ENCODE assay signal across 8 cellular contexts in the genomic region with DNA sequence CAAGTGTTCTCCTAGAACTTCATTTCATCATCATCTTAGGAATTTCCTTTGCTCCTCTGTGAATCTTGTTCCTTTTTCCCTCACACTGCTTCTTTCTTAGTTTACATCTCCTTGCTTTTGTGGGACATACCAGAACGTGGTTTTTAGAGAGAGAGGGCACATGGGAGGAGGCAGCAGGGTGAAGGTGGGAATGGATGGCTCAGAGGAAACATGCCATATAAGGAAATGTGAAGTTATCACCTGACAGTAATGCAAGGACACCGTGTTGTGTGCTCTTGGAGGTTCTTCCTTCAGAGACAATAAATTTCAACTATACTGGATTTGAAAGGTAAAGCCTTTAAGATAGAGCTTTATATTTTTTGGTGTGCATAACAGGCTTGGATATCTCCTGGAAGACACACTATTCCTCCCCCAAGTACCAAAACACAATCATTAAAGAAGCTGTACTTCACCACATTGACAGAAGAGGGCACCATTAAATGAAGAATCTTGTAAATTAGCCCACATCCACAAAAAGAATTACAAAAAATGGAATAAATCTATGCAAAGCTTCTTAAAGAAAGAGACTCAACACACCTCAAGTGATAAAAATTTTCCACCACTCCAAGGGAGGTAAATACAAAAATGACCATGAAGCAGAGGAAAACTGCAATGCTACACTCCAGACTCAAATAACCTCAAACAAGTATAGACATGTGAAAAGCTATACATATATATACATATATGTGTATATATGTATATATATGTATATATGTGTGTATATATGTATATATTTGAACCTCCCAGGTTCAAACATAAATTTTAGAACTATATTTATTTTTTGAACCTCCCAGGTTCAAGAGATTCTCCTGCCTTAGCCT. TPM values are rescaled to one million over a fixed set of nuclear protein-coding genes. Genes with fewer than 3 reads are reported as not detected.
DNase-seq lines count a peak whose midpoint lies in the region; ATAC-seq and TF ChIP-seq lines count a peak whose summit lies in the region.

No MANE protein-coding gene starts in this region.

- TF ChIP-seq RAD21 in liver (IDR thresholded peaks at IDR 0.05), result peak; percentile 78 to 82

- WGBS in liver, result 27% methylated on average over 2 of the region's 2 CpGs

- H3K4me3 ChIP-seq in KMS-11 (IDR thresholded peaks at IDR 0.05; ENCODE audit: insufficient read depth, low read depth, low read length) (no peak overlapping the region), liver (ENCODE audit: low read depth in 1 of 3, low read length in 3 of 3) (no peak overlapping the region)

- H2AFZ ChIP-seq in KMS-11 (ENCODE audit: low read depth), result no peak overlapping the region

- H3K9ac ChIP-seq in KMS-11, result no peak overlapping the region
- no peak overlapping the region for H3K9ac ChIP-seq in liver (ENCODE audit: low read depth in 1 of 2, low read length in 2 of 2)

- TF ChIP-seq CTCF in KMS-11 (conservative IDR thresholded peaks at IDR 0.05; ENCODE audit: low read depth, low read length) (peak; percentile 68), liver (IDR thresholded peaks at IDR 0.05; ENCODE audit: low read depth, low read length, missing input control) (peak; percentile 55)

- DNase-seq in NCI-H345 treated with DMSO at 0.1 percent for 48 hours (lab: John Stamatoyannopoulos, UW; ENCODE audit: unreplicated experiment) (peak; percentile 1), NCI-H345 (lab: John Stamatoyannopoulos, UW) (no peak), astrocyte of the hippocampus (ENCODE audit: low read depth, low spot score) (peak; percentile 46), HK-2 (ENCODE audit: unreplicated experiment) (no peak), occipital lobe (lab: John Stamatoyannopoulos, UW) (no peak)

- no peak overlapping the region for H3K27ac ChIP-seq in KMS-11
- no peak overlapping the region for H3K27ac ChIP-seq in liver (ENCODE audit: low read depth in 1 of 2, low read length in 2 of 2)

- H3K4me1 ChIP-seq in KMS-11 (ENCODE audit: low read depth, poor library complexity, severe bottlenecking) (peaks cover 16% of the 10 kb centered on the region), liver (ENCODE audit: control insufficient read depth in 4 of 4, insufficient read depth in 4 of 4, low read length in 3 of 4) (no peaks in the 10 kb centered on the region)

- H3K36me3 ChIP-seq in KMS-11 (ENCODE audit: insufficient read depth) (no peaks in the 10 kb centered on the region), liver (ENCODE audit: control insufficient read depth in 4 of 4, insufficient read depth in 3 of 4, low read depth in 1 of 4, low read length in 3 of 4) (no peaks in the 10 kb centered on the region)

- no peak for ATAC-seq in HG02610 (IDR thresholded peaks at IDR 0.05; ENCODE audit: unreplicated experiment)

- no peaks in the 10 kb centered on the region for H3K27me3 ChIP-seq in KMS-11 (ENCODE audit: insufficient read depth, low read depth)
- no peaks in the 10 kb centered on the region for H3K27me3 ChIP-seq in liver (ENCODE audit: control insufficient read depth in 4 of 4, insufficient read depth in 4 of 4, low read length in 3 of 4)

- H3K9me3 ChIP-seq in liver (ENCODE audit: control insufficient read depth in 4 of 4, low read length in 3 of 4), result no peaks in the 10 kb centered on the region

- H3K4me2 ChIP-seq in KMS-11, result no peak overlapping the region

- no peaks in the 10 kb centered on the region for H4K20me1 ChIP-seq in KMS-11 (ENCODE audit: insufficient read depth)

- H3K79me2 ChIP-seq in KMS-11 (ENCODE audit: insufficient read depth, low read depth), result no peaks in the 10 kb centered on the region

TF ChIP-seq in liver, 16 proteins besides CTCF, POLR2A, EP300 and RAD21:
- no peak for TF ChIP-seq HNF4G (IDR thresholded peaks at IDR 0.05)
- TF ChIP-seq, protein P1, sequence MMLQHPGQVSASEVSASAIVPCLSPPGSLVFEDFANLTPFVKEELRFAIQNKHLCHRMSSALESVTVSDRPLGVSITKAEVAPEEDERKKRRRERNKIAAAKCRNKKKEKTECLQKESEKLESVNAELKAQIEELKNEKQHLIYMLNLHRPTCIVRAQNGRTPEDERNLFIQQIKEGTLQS (IDR thresholded peaks at IDR 0.05), result no peak
- no peak for TF ChIP-seq JUND (IDR thresholded peaks at IDR 0.05)
- TF ChIP-seq, protein P2, sequence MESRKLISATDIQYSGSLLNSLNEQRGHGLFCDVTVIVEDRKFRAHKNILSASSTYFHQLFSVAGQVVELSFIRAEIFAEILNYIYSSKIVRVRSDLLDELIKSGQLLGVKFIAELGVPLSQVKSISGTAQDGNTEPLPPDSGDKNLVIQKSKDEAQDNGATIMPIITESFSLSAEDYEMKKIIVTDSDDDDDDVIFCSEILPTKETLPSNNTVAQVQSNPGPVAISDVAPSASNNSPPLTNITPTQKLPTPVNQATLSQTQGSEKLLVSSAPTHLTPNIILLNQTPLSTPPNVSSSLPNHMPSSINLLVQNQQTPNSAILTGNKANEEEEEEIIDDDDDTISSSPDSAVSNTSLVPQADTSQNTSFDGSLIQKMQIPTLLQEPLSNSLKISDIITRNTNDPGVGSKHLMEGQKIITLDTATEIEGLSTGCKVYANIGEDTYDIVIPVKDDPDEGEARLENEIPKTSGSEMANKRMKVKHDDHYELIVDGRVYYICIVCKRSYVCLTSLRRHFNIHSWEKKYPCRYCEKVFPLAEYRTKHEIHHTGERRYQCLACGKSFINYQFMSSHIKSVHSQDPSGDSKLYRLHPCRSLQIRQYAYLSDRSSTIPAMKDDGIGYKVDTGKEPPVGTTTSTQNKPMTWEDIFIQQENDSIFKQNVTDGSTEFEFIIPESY (IDR thresholded peaks at IDR 0.05), result no peak
- TF ChIP-seq NR2F2 (IDR thresholded peaks at IDR 0.05), result no peak
- TF ChIP-seq TAF1 (conservative IDR thresholded peaks at IDR 0.05), result no peak
- TF ChIP-seq FOXA2 (IDR thresholded peaks at IDR 0.05), result no peak
- no peak for TF ChIP-seq RXRA (IDR thresholded peaks at IDR 0.05)
TF ChIP-seq in liver: peak in this region for 0.

RNA-seq across cellular contexts. Expression of gene RPL39L, which starts 26.1 kb away (rescaled TPM):
- total RNA-seq in liver (1 to 10 TPM; 1.1 to 6.6 TPM), occipital lobe (16.7 TPM)
- polyA plus RNA-seq in liver, result 1 to 10 TPM; 4.2 TPM

Comparison
In these comparisons a context has a peak if more than half of its experiments do, and no peak if none do; other contexts are left out.
1. DNase-seq: peak in NCI-H345 treated with DMSO at 0.1 percent for 48 hours (single experiment) and astrocyte of the hippocampus (single experiment); none in NCI-H345 (single experiment), HK-2 (single experiment) and occipital lobe (single experiment).